ENCODE assay signal across 8 cellular contexts in the genomic region with DNA sequence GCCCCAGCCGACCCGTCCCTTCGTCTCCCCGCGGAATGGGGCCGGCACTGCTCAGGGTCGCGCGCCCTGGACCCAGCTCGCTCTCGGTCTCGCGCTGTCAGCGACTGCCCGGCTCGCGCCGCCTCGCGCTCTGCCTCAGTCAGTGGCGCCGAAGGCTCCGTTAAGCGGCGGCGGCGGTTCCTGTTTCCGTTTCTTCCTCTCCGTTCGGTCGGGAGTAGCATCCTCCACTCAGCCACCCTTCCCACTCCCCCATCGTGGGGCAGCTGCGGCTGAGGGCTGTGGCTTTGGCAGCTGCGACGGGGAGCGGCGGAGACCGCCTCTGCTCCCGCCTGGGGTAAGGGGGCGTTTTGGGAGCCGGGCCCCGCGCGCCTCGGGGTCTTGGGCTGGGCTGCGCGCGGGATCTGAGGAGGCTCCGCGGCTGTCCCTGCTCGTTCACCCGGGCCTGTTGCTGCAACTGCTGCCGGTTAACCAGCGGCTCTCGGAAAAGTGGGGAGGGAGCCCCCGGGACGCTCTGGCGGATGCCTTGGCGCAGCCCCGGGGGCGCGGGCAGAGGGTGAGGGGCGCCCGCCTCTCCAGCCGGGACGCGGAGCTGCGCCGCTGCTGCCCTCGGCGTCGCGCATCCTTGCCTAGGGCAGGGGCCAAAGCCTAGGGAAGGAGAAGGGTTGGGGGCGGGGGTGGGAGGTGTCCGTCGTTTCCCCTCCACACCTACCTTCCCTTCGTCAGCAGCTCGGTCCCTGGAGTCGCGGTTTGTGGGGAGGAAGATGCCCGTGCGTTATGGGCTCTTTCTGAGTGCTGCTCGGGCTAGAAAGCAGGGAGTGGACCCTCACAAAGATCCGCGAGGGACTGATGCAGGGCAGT. TPM values are rescaled to one million over a fixed set of nuclear protein-coding genes. Genes with fewer than 3 reads are reported as not detected.
DNase-seq lines count a peak whose midpoint lies in the region; ATAC-seq and TF ChIP-seq lines count a peak whose summit lies in the region.

No MANE protein-coding gene starts in this region.

- peak; percentile 71 for DNase-seq in DMS153 treated with DMSO at 0.1 percent for 48 hours (lab: John Stamatoyannopoulos, UW; ENCODE audit: unreplicated experiment)
- peak; percentile 34 for DNase-seq in HK-2 (ENCODE audit: unreplicated experiment)
- DNase-seq in RPMI8226: peak; percentile 71
- peak; percentile 35 for DNase-seq in activated naive CD8-positive, alpha-beta T cell treated with anti-CD3 and anti-CD28 coated beads for 36 hours
- DNase-seq in heart right ventricle: peak in 1 of 2 donors; percentile 62
- DNase-seq in posterior vena cava (ENCODE audit: low spot score): peak; percentile 93
- DNase-seq in KG1 (lab: John Stamatoyannopoulos, UW): no peak

- peak overlapping the region; percentile 60 to 94 (median 86) for H3K4me3 ChIP-seq in heart right ventricle

- no peaks in the 10 kb centered on the region for H3K36me3 ChIP-seq in heart right ventricle

- peak overlapping the region; percentile 96 for H3K4me3 Mint-ChIP-seq in activated naive CD8-positive, alpha-beta T cell treated with anti-CD3 and anti-CD28 coated beads for 36 hours

- no peaks in the 10 kb centered on the region for H3K27me3 Mint-ChIP-seq in activated naive CD8-positive, alpha-beta T cell treated with anti-CD3 and anti-CD28 coated beads for 36 hours

- peak overlapping the region; percentile 84 for H3K27ac Mint-ChIP-seq in activated naive CD8-positive, alpha-beta T cell treated with anti-CD3 and anti-CD28 coated beads for 36 hours

- peak; percentile 39 for ATAC-seq in GM19467 (IDR thresholded peaks at IDR 0.05; ENCODE audit: unreplicated experiment)
- peak; percentile 31 to 84 (median 64) for ATAC-seq in heart right ventricle

- intact Hi-C loops in heart right ventricle (cut with DNase I) (loop anchor here in 8 of 10 donors (2.0 to 10.0 kb wide), 16 partner anchors 186 to 662 kb away; a partner anchor contains a TSS), posterior vena cava (cut with DNase I) (loop anchor here (5.0 to 10.0 kb wide), 2 partner anchors 248 to 409 kb away; no protein-coding TSS in a partner anchor)

- H3K9me3 Mint-ChIP-seq in activated naive CD8-positive, alpha-beta T cell treated with anti-CD3 and anti-CD28 coated beads for 36 hours: no peaks in the 10 kb centered on the region

- H3K36me3 Mint-ChIP-seq in activated naive CD8-positive, alpha-beta T cell treated with anti-CD3 and anti-CD28 coated beads for 36 hours: peaks cover 20% of the 10 kb centered on the region

- H3K4me1 Mint-ChIP-seq in activated naive CD8-positive, alpha-beta T cell treated with anti-CD3 and anti-CD28 coated beads for 36 hours: peaks cover 32% of the 10 kb centered on the region

- WGBS in heart right ventricle, 2 donors: 0% methylated on average over 75 to 85 of the region's 85 CpGs

- H3K27me3 ChIP-seq in heart right ventricle: no peaks in the 10 kb centered on the region

- no peak for TF ChIP-seq CTCF in heart right ventricle (IDR thresholded peaks at IDR 0.05)

- no peaks in the 10 kb centered on the region for H3K9me3 ChIP-seq in heart right ventricle

- peak overlapping the region; percentile 77 to 98 (median 92) for H3K27ac ChIP-seq in heart right ventricle

- peaks cover 0 to 24% (median 12%) of the 10 kb centered on the region in 9 donors for H3K4me1 ChIP-seq in heart right ventricle

RNA-seq across cellular contexts. Expression of a gene that starts 0.6 kb away (rescaled TPM):
- total RNA-seq in activated naive CD8-positive, alpha-beta T cell treated with anti-CD3 and anti-CD28 coated beads for 36 hours: 10 to 100 TPM; 58.6 to 65.6 TPM
- total RNA-seq in heart right ventricle (10 to 100 TPM in 6 of 10 donors, 1 to 10 TPM in 4; 8.3 to 16.1 (median 11.0) TPM), posterior vena cava (10 to 100 TPM; 26.0 to 35.9 TPM)
- polyA plus RNA-seq in heart right ventricle: 1 to 10 TPM; 2.9 to 7.1 TPM
